ENCODE assay signal across 31 cellular contexts in genomic region chr18:80037869-80038630, GRCh38. TPM values are rescaled to one million over a fixed set of nuclear protein-coding genes. Genes with fewer than 3 reads are reported as not detected.
A peak's percentile ranks its signal among the peaks of the same experiment; 100 is the strongest.
DNase-seq lines count a peak whose midpoint lies in the region; ATAC-seq and TF ChIP-seq lines count a peak whose summit lies in the region.
"Had no signal": no experiment of that assay in that cellular context is flagged by ENCODE, and none has a peak within 500 bp of the region (broad histone marks: within the 10 kb centered on the region; RNA-seq: fewer than 3 reads in every experiment).

No MANE protein-coding gene starts in this region.

- no peaks in the 10 kb centered on the region for H3K27me3 ChIP-seq in breast epithelium
- no peaks in the 10 kb centered on the region for H3K27me3 ChIP-seq in SJCRH30
- H3K27me3 ChIP-seq: gastrocnemius medialis, MG63, upper lobe of right lung had no signal

- no peak for TF ChIP-seq POLR2A in breast epithelium (IDR thresholded peaks at IDR 0.05)

- no peak overlapping the region for H3K4me3 Mint-ChIP-seq in MCF 10A (ENCODE audit: unreplicated experiment)
- H3K4me3 Mint-ChIP-seq in activated T-cell treated with anti-CD3 and anti-CD28 coated beads, Interleukin-2, amount 50 U/mL, for 4 hours, result no peak overlapping the region
- H3K4me3 Mint-ChIP-seq: activated CD8-positive, alpha-beta T cell treated with anti-CD3 and anti-CD28 coated beads for 36 hours; activated naive CD4-positive, alpha-beta T cell treated with anti-CD3 and anti-CD28 coated beads, Interleukin-2, amount 10 ng/mL, durations not matched to agents 7 days and 5 days; activated T-helper 17 cell treated with anti-CD3 and anti-CD28 coated beads, Interleukin-2, amount 50 U/mL, for 72 hours; memory B cell; T-helper 17 cell had no signal

- H3K9me3 Mint-ChIP-seq in MCF 10A (ENCODE audit: unreplicated experiment), result no peaks in the 10 kb centered on the region
- H3K9me3 Mint-ChIP-seq in activated T-cell treated with anti-CD3 and anti-CD28 coated beads, Interleukin-2, amount 50 U/mL, for 4 hours, result peaks cover under 1% of the 10 kb centered on the region
- H3K9me3 Mint-ChIP-seq: activated CD8-positive, alpha-beta T cell treated with anti-CD3 and anti-CD28 coated beads for 36 hours; activated naive CD4-positive, alpha-beta T cell treated with anti-CD3 and anti-CD28 coated beads, Interleukin-2, amount 10 ng/mL, durations not matched to agents 7 days and 5 days had no signal

- H3K4me3 ChIP-seq in breast epithelium, result no peak overlapping the region
- no peak overlapping the region for H3K4me3 ChIP-seq in SJCRH30
- H3K4me3 ChIP-seq: gastrocnemius medialis, MG63, upper lobe of right lung had no signal

- peak overlapping the region; percentile 42 for H3K27ac Mint-ChIP-seq in MCF 10A (ENCODE audit: low read depth, unreplicated experiment)
- H3K27ac Mint-ChIP-seq: activated CD8-positive, alpha-beta T cell treated with anti-CD3 and anti-CD28 coated beads for 36 hours; activated naive CD4-positive, alpha-beta T cell treated with anti-CD3 and anti-CD28 coated beads, Interleukin-2, amount 10 ng/mL, durations not matched to agents 7 days and 5 days; activated T-helper 17 cell treated with anti-CD3 and anti-CD28 coated beads, Interleukin-2, amount 50 U/mL, for 72 hours; memory B cell; T-helper 17 cell had no signal

- H3K27ac ChIP-seq in breast epithelium (no peak overlapping the region), SJCRH30 (no peak overlapping the region)
- H3K27ac ChIP-seq: C4-2B, gastrocnemius medialis, upper lobe of right lung had no signal

- intact Hi-C loops in MCF 10A (cut with micrococcal nuclease), result loop anchor here (5.0 kb wide), 1 partner anchor 114 kb away; no protein-coding TSS in a partner anchor
- intact Hi-C loops in breast epithelium (cut with DNase I; ENCODE audit: low total_unique reads), result no loop called here

- POLR2A ChIA-PET in MCF 10A (lab: Yijun Ruan, JAX), result interaction anchor here (1.4 kb wide), 1 partner anchor 50 kb away, joined by 3 read pairs; the partner anchor contains the start of gene TXNL4A

- no peaks in the 10 kb centered on the region for H3K9me3 ChIP-seq in breast epithelium
- H3K9me3 ChIP-seq in SJCRH30 (replicated peaks), result no peaks in the 10 kb centered on the region
- H3K9me3 ChIP-seq: Caco-2, gastrocnemius medialis, MG63, upper lobe of right lung had no signal

- H3K36me3 Mint-ChIP-seq in MCF 10A (ENCODE audit: insufficient read depth, unreplicated experiment), result peaks cover 6% of the 10 kb centered on the region
- peaks cover 34% of the 10 kb centered on the region for H3K36me3 Mint-ChIP-seq in activated T-cell treated with anti-CD3 and anti-CD28 coated beads, Interleukin-2, amount 50 U/mL, for 4 hours (ENCODE audit: insufficient read depth)

- H3K36me3 ChIP-seq in breast epithelium, result peaks cover 7% of the 10 kb centered on the region
- H3K36me3 ChIP-seq in SJCRH30, result peaks cover 2% of the 10 kb centered on the region; the same call in 1 of the 2 replicates
- H3K36me3 ChIP-seq: gastrocnemius medialis had no signal

- peaks cover 3 to 6% of the 10 kb centered on the region in 2 donors for H3K4me1 ChIP-seq in breast epithelium
- peaks cover 3% of the 10 kb centered on the region; the same call in 1 of the 2 replicates for H3K4me1 ChIP-seq in SJCRH30
- H3K4me1 ChIP-seq: Caco-2 had no signal

- no TSS peak for BruUV-seq in MCF 10A (replicated peaks; lab: Mats Ljungman, UMichigan)

- H3K4me1 Mint-ChIP-seq in MCF 10A (ENCODE audit: insufficient read depth, unreplicated experiment), result peaks cover 19% of the 10 kb centered on the region
- H3K4me1 Mint-ChIP-seq in activated T-cell treated with anti-CD3 and anti-CD28 coated beads, Interleukin-2, amount 50 U/mL, for 4 hours (ENCODE audit: low read depth), result peaks cover 19% of the 10 kb centered on the region

- ATAC-seq in activated T-cell treated with anti-CD3 and anti-CD28 coated beads, Interleukin-2, amount 50 U/mL, for 4 hours, result no peak
- ATAC-seq in HG02759 (IDR thresholded peaks at IDR 0.05; ENCODE audit: unreplicated experiment) (no peak), HG03571 (IDR thresholded peaks at IDR 0.05; ENCODE audit: unreplicated experiment) (no peak)
- ATAC-seq: activated CD8-positive, alpha-beta T cell treated with anti-CD3 and anti-CD28 coated beads for 36 hours; activated T-helper 17 cell treated with anti-CD3 and anti-CD28 coated beads, Interleukin-2, amount 50 U/mL, for 72 hours; gastrocnemius medialis; left lobe of liver; PC-3; right cardiac atrium; Right ventricle myocardium inferior; SK-N-SH treated with all-trans-retinoic acid at 6 μM for 48 hours; stimulated activated naive CD8-positive, alpha-beta T cell treated with anti-CD3 and anti-CD28 coated beads, Interleukin-15, Interleukin-2, amounts not matched to agents 100 U/mL and 50 U/mL, for 24 hours; T-helper 17 cell; upper lobe of right lung had no signal

- DNase-seq in MCF 10A (ENCODE audit: unreplicated experiment) (no peak), breast epithelium (ENCODE audit: low spot score in 2 of 2) (no peak), SJCRH30 (peak; percentile 23 to 42), left kidney (ENCODE audit: low read depth, low spot score) (peak; percentile 69), GM13977 (ENCODE audit: low spot score) (no peak)
- no peak for DNase-seq in activated T-cell treated with anti-CD3 and anti-CD28 coated beads, Interleukin-2, amount 50 U/mL, for 4 hours
- DNase-seq: activated CD4-positive, alpha-beta T cell treated with anti-CD3 and anti-CD28 coated beads for 1 hour; activated CD8-positive, alpha-beta memory T cell treated with anti-CD3 and anti-CD28 coated beads, Interleukin-2, amount 50 U/mL, for 48 hours; activated CD8-positive, alpha-beta T cell treated with anti-CD3 and anti-CD28 coated beads for 36 hours; activated naive CD4-positive, alpha-beta T cell treated with anti-CD3 and anti-CD28 coated beads, Interleukin-2, amount 10 ng/mL, durations not matched to agents 7 days and 5 days; amniotic stem cell; Caco-2; gastrocnemius medialis; KBM-7; MG63; NCI-H2107; NK-92 treated with Interleukin-12 subunit alpha and Interleukin-12 subunit beta, amount 100 ng/mL, for 24 hours; PC-3; stimulated activated CD4-positive, alpha-beta T cell treated with anti-CD3 and anti-CD28 coated beads, Interleukin-2, amount 100 ng/mL, for 24 hours; stimulated activated naive CD8-positive, alpha-beta T cell treated with anti-CD3 and anti-CD28 coated beads, Interleukin-15, Interleukin-2, amounts not matched to agents 100 U/mL and 50 U/mL, for 24 hours; T-helper 17 cell; upper lobe of right lung had no signal

- CTCF ChIA-PET in MCF 10A (lab: Yijun Ruan, JAX), result interaction anchor here (1.2 kb wide), 1 partner anchor 11 kb away, joined by 3 read pairs; no protein-coding TSS in a partner anchor

- in situ Hi-C loops in GM13977 (cut with MboI; ENCODE audit: low pct_unique_long_range_greater_than_20kb, low sequenced_read_pairs, unreplicated experiment), result no loop called here

- TF ChIP-seq CTCF in MCF 10A (IDR thresholded peaks at IDR 0.05; ENCODE audit: unreplicated experiment) (no peak), breast epithelium (IDR thresholded peaks at IDR 0.05) (no peak), GM13977 (IDR thresholded peaks at IDR 0.05; ENCODE audit: extremely low read depth, insufficient read depth, missing control alignments) (no peak)

- H3K27me3 Mint-ChIP-seq in MCF 10A (ENCODE audit: insufficient read depth, unreplicated experiment), result no peaks in the 10 kb centered on the region
- H3K27me3 Mint-ChIP-seq in activated T-cell treated with anti-CD3 and anti-CD28 coated beads, Interleukin-2, amount 50 U/mL, for 4 hours (ENCODE audit: low read depth), result no peaks in the 10 kb centered on the region
- H3K27me3 Mint-ChIP-seq: activated CD8-positive, alpha-beta T cell treated with anti-CD3 and anti-CD28 coated beads for 36 hours; activated T-helper 17 cell treated with anti-CD3 and anti-CD28 coated beads, Interleukin-2, amount 50 U/mL, for 72 hours; memory B cell; T-helper 17 cell had no signal

RNA-seq across cellular contexts. Expression of gene RBFA, which starts 3.8 kb away (rescaled TPM):
- total RNA-seq in MCF 10A (2022), result 38.2 and 47.4 TPM in 2 replicates
- 10 to 100 TPM; 35.2 to 42.3 (median 40.5) TPM for total RNA-seq in breast epithelium
- 24.0 and 26.1 TPM in 2 replicates for total RNA-seq in SJCRH30 (2014; rRNA removed; shearing (Covaris generic))
- total RNA-seq in activated T-cell treated with anti-CD3 and anti-CD28 coated beads, Interleukin-2, amount 50 U/mL, for 4 hours, result 10 to 100 TPM; 40.0 to 52.3 (median 42.6) TPM

RNA-seq across cellular contexts. Expression of gene TXNL4A, which starts 49.7 kb away (rescaled TPM):
- 207 and 245 TPM in 2 replicates for total RNA-seq in MCF 10A (2022)
- 10 to 100 TPM; 21.4 to 39.2 (median 23.9) TPM for total RNA-seq in breast epithelium
- 59.4 and 60.7 TPM in 2 replicates for total RNA-seq in SJCRH30 (2014; rRNA removed; shearing (Covaris generic))
- 100 to 1,000 TPM; 211 to 261 (median 247) TPM for total RNA-seq in activated T-cell treated with anti-CD3 and anti-CD28 coated beads, Interleukin-2, amount 50 U/mL, for 4 hours

Comparison
In these comparisons a context has a peak if more than half of its experiments do, and no peak if none do; other contexts are left out.
1. DNase-seq: peak in SJCRH30 (2 of 2) and left kidney (single experiment); none in MCF 10A (single experiment), breast epithelium (0 of 2), activated T-cell treated with anti-CD3 and anti-CD28 coated beads, Interleukin-2, amount 50 U/mL, for 4 hours (single experiment) and GM13977 (single experiment).